In genomic region chr7:43727003-43727402, GRCh38 we compare ENCODE assay signal across 13 cellular contexts. TPM values are rescaled to one million over a fixed set of nuclear protein-coding genes. Genes with fewer than 3 reads are reported as not detected.
A peak's percentile ranks its signal among the peaks of the same experiment; 100 is the strongest.
DNase-seq lines count a peak whose midpoint lies in the region; ATAC-seq and TF ChIP-seq lines count a peak whose summit lies in the region.
"Had no signal": no experiment of that assay in that cellular context is flagged by ENCODE, and none has a peak within 500 bp of the region (broad histone marks: within the 10 kb centered on the region; RNA-seq: fewer than 3 reads in every experiment).

No MANE protein-coding gene starts in this region.

- H3K9me3 Mint-ChIP-seq in activated naive CD4-positive, alpha-beta T cell treated with anti-CD3 and anti-CD28 coated beads, Interleukin-2, amount 10 ng/mL, durations not matched to agents 7 days and 5 days = no peaks in the 10 kb centered on the region
- no peaks in the 10 kb centered on the region for H3K9me3 Mint-ChIP-seq in brain
- no peaks in the 10 kb centered on the region for H3K9me3 Mint-ChIP-seq in stimulated activated naive B cell treated with anti-CD40 and anti-IgM and Interleukin-4, amounts not matched to agents 10 μg/mL and 1 μg/mL and 100 μg/mL, for 72 hours

- intact Hi-C loops in stomach (cut with DNase I; ENCODE audit: low total_unique reads) = no loop called here

- H3K4me3 ChIP-seq in Karpas-422 (ENCODE audit: low read length) (no peak overlapping the region), stomach (no peak overlapping the region)
- H3K4me3 ChIP-seq: prostate gland had no signal

- 87 to 92% (median 91%) methylated on average over 5 of the region's 5 CpGs for WGBS in stomach, 5 donors

- peaks cover 37% of the 10 kb centered on the region for H3K4me1 Mint-ChIP-seq in activated naive CD4-positive, alpha-beta T cell treated with anti-CD3 and anti-CD28 coated beads, Interleukin-2, amount 10 ng/mL, durations not matched to agents 7 days and 5 days
- peaks cover 47% of the 10 kb centered on the region for H3K4me1 Mint-ChIP-seq in brain
- peaks cover 20 to 50% of the 10 kb centered on the region in 2 donors for H3K4me1 Mint-ChIP-seq in stimulated activated naive B cell treated with anti-CD40 and anti-IgM and Interleukin-4, amounts not matched to agents 10 μg/mL and 1 μg/mL and 100 μg/mL, for 72 hours

- CTCF ChIA-PET in activated naive CD4-positive, alpha-beta T cell treated with anti-CD3 and anti-CD28 coated beads, Interleukin-2, amount 10 ng/mL, durations not matched to agents 7 days and 5 days (lab: Charles Lee) = interaction anchor here (1.4 kb wide), 1 partner anchor 144 kb away, joined by 6 read pairs; the partner anchor contains the start of gene STK17A

- peaks cover 28% of the 10 kb centered on the region for H3K4me1 ChIP-seq in Karpas-422 (ENCODE audit: low read length)
- H3K4me1 ChIP-seq in stomach = peaks cover 5 to 52% (median 36%) of the 10 kb centered on the region in 4 donors
- H3K4me1 ChIP-seq: prostate gland had no signal

- H2AFZ ChIP-seq in Karpas-422 (ENCODE audit: low read length) = no peak overlapping the region

- peaks cover 68% of the 10 kb centered on the region for H3K79me2 ChIP-seq in Karpas-422 (ENCODE audit: low read length)

- no peak for DNase-seq in activated naive CD4-positive, alpha-beta T cell treated with anti-CD3 and anti-CD28 coated beads, Interleukin-2, amount 10 ng/mL, durations not matched to agents 7 days and 5 days
- DNase-seq in activated naive CD4-positive, alpha-beta T cell (lab: John Stamatoyannopoulos, UW) = no peak
- DNase-seq in Karpas-422 = no peak
- DNase-seq in stimulated activated naive B cell treated with anti-CD40 and anti-IgM and Interleukin-4, amounts not matched to agents 10 μg/mL and 1 μg/mL and 100 μg/mL, for 72 hours = no peak
- DNase-seq in stomach = no peak
- no peak for DNase-seq in omental fat pad (ENCODE audit: low spot score)
- DNase-seq: activated CD8-positive, alpha-beta memory T cell treated with anti-CD3 and anti-CD28 coated beads, Interleukin-2, amount 10 ng/mL, durations not matched to agents 7 days and 5 days; amygdala; midbrain; NCI-H187 treated with DMSO at 0.1 percent for 48 hours had no signal

- no peak for ATAC-seq in stimulated activated naive B cell treated with anti-CD40 and anti-IgM and Interleukin-4, amounts not matched to agents 10 μg/mL and 1 μg/mL and 100 μg/mL, for 72 hours (replicated peaks)
- ATAC-seq in HG03520 (IDR thresholded peaks at IDR 0.05; ENCODE audit: unreplicated experiment) (no peak), omental fat pad (ENCODE audit: low FRiP score) (no peak)
- ATAC-seq: activated CD8-positive, alpha-beta memory T cell treated with anti-CD3 and anti-CD28 coated beads, Interleukin-2, amount 10 ng/mL, durations not matched to agents 7 days and 5 days had no signal

- H4K20me1 ChIP-seq in Karpas-422 (ENCODE audit: insufficient read depth, low read depth, low read length) = peaks cover 26% of the 10 kb centered on the region; the same call in 1 of the 2 replicates

- no peak for TF ChIP-seq POLR2A in stomach (IDR thresholded peaks at IDR 0.05)

- peaks cover 10% of the 10 kb centered on the region for H3K27me3 Mint-ChIP-seq in activated naive CD4-positive, alpha-beta T cell treated with anti-CD3 and anti-CD28 coated beads, Interleukin-2, amount 10 ng/mL, durations not matched to agents 7 days and 5 days
- H3K27me3 Mint-ChIP-seq in brain = peaks cover 12% of the 10 kb centered on the region
- H3K27me3 Mint-ChIP-seq in stimulated activated naive B cell treated with anti-CD40 and anti-IgM and Interleukin-4, amounts not matched to agents 10 μg/mL and 1 μg/mL and 100 μg/mL, for 72 hours = no peaks in the 10 kb centered on the region
- H3K27me3 Mint-ChIP-seq: activated CD8-positive, alpha-beta memory T cell treated with anti-CD3 and anti-CD28 coated beads, Interleukin-2, amount 10 ng/mL, durations not matched to agents 7 days and 5 days had no signal

- H3K27me3 ChIP-seq in Karpas-422 (ENCODE audit: low read length) (no peaks in the 10 kb centered on the region), stomach (no peaks in the 10 kb centered on the region)

- H3K27ac Mint-ChIP-seq in activated naive CD4-positive, alpha-beta T cell treated with anti-CD3 and anti-CD28 coated beads, Interleukin-2, amount 10 ng/mL, durations not matched to agents 7 days and 5 days = no peak overlapping the region
- peak overlapping the region in 4 of 5 experiments; percentile 6 to 63 (median 38) for H3K27ac Mint-ChIP-seq in brain
- H3K27ac Mint-ChIP-seq in stimulated activated naive B cell treated with anti-CD40 and anti-IgM and Interleukin-4, amounts not matched to agents 10 μg/mL and 1 μg/mL and 100 μg/mL, for 72 hours = peak overlapping the region; percentile 37
- H3K27ac Mint-ChIP-seq: activated CD8-positive, alpha-beta memory T cell treated with anti-CD3 and anti-CD28 coated beads, Interleukin-2, amount 10 ng/mL, durations not matched to agents 7 days and 5 days had no signal

- H3K9ac ChIP-seq in Karpas-422 (ENCODE audit: low read length) = no peak overlapping the region

- TF ChIP-seq CTCF in brain (conservative IDR thresholded peaks at IDR 0.05) (no peak), stomach (IDR thresholded peaks at IDR 0.05) (no peak), omental fat pad (IDR thresholded peaks at IDR 0.05) (no peak)

- no peak for TF ChIP-seq EP300 in stomach (IDR thresholded peaks at IDR 0.05)

- peaks cover 11% of the 10 kb centered on the region for H3K36me3 Mint-ChIP-seq in activated naive CD4-positive, alpha-beta T cell treated with anti-CD3 and anti-CD28 coated beads, Interleukin-2, amount 10 ng/mL, durations not matched to agents 7 days and 5 days
- H3K36me3 Mint-ChIP-seq in brain = peaks cover 14% of the 10 kb centered on the region
- peaks cover 3 to 20% of the 10 kb centered on the region in 2 donors for H3K36me3 Mint-ChIP-seq in stimulated activated naive B cell treated with anti-CD40 and anti-IgM and Interleukin-4, amounts not matched to agents 10 μg/mL and 1 μg/mL and 100 μg/mL, for 72 hours

- H3K27ac ChIP-seq in Karpas-422 (ENCODE audit: low read length) (no peak overlapping the region), stomach (no peak overlapping the region)
- H3K27ac ChIP-seq: prostate gland had no signal

- peak overlapping the region; percentile 58 for H3K4me3 Mint-ChIP-seq in activated naive CD4-positive, alpha-beta T cell treated with anti-CD3 and anti-CD28 coated beads, Interleukin-2, amount 10 ng/mL, durations not matched to agents 7 days and 5 days
- H3K4me3 Mint-ChIP-seq in brain = peak overlapping the region; percentile 82 to 94 (median 87)
- no peak overlapping the region for H3K4me3 Mint-ChIP-seq in stimulated activated naive B cell treated with anti-CD40 and anti-IgM and Interleukin-4, amounts not matched to agents 10 μg/mL and 1 μg/mL and 100 μg/mL, for 72 hours

- no peaks in the 10 kb centered on the region for H3K9me2 ChIP-seq in Karpas-422 (replicated peaks; ENCODE audit: insufficient read depth, low read length)

- H3K4me2 ChIP-seq in Karpas-422 (ENCODE audit: low read depth, low read length, poor library complexity, severe bottlenecking) = peak overlapping the region; percentile 85

- no peaks in the 10 kb centered on the region for H3K36me3 ChIP-seq in Karpas-422 (ENCODE audit: insufficient read depth, low read length)
- H3K36me3 ChIP-seq in stomach = no peaks in the 10 kb centered on the region
- H3K36me3 ChIP-seq: prostate gland had no signal

- no peaks in the 10 kb centered on the region for H3K9me3 ChIP-seq in Karpas-422 (ENCODE audit: low read length)
- H3K9me3 ChIP-seq in stomach = no peaks in the 10 kb centered on the region
- H3K9me3 ChIP-seq: prostate gland had no signal

RNA-seq across cellular contexts. Expression of gene COA1, which starts 2.3 kb away (rescaled TPM):
- total RNA-seq in Karpas-422 (2014; rRNA removed; shearing (Covaris generic); ENCODE audit: low replicate concordance) = 60.2 TPM in 2 replicates
- 26.8 TPM for polyA plus RNA-seq in brain (ENCODE audit: insufficient read depth, low read depth, low replicate concordance)
- 100 to 1,000 TPM in 1 of 5 donors, 10 to 100 TPM in 4; 13.9 to 184 (median 95.3) TPM for total RNA-seq in stomach
- 10 to 100 TPM; 44.7 to 55.1 (median 46.6) TPM for polyA plus RNA-seq in stomach
- 10 to 100 TPM; 34.5 to 57.4 (median 44.3) TPM for total RNA-seq in omental fat pad

RNA-seq across cellular contexts. Expression of gene BLVRA, which starts 31.5 kb away (rescaled TPM):
- total RNA-seq in Karpas-422 (2014; rRNA removed; shearing (Covaris generic); ENCODE audit: low replicate concordance) = not detected in 2 replicates
- polyA plus RNA-seq in brain (ENCODE audit: insufficient read depth, low read depth, low replicate concordance) = 12.1 TPM
- 10 to 100 TPM; 15.2 to 52.7 (median 33.5) TPM for total RNA-seq in stomach
- 10 to 100 TPM; 44.6 to 67.1 (median 48.3) TPM for polyA plus RNA-seq in stomach
- 10 to 100 TPM; 36.3 to 75.3 (median 58.8) TPM for total RNA-seq in omental fat pad

Comparison
In these comparisons a context has a peak if more than half of its experiments do, and no peak if none do; other contexts are left out.
1. H3K4me3 Mint-ChIP-seq: peak in activated naive CD4-positive, alpha-beta T cell treated with anti-CD3 and anti-CD28 coated beads, Interleukin-2, amount 10 ng/mL, durations not matched to agents 7 days and 5 days (single experiment) and brain (5 of 5); none in stimulated activated naive B cell treated with anti-CD40 and anti-IgM and Interleukin-4, amounts not matched to agents 10 μg/mL and 1 μg/mL and 100 μg/mL, for 72 hours (0 of 2).
2. RNA of gene BLVRA, which starts 31.5 kb away (total RNA-seq): 36.3 to 75.3 TPM in omental fat pad and 15.2 to 52.7 TPM in stomach; not detected in Karpas-422; every median in the first group is over 10 times any median in the second.